Comparison of ENCODE assay signal across 1 cellular context in the genomic region with DNA sequence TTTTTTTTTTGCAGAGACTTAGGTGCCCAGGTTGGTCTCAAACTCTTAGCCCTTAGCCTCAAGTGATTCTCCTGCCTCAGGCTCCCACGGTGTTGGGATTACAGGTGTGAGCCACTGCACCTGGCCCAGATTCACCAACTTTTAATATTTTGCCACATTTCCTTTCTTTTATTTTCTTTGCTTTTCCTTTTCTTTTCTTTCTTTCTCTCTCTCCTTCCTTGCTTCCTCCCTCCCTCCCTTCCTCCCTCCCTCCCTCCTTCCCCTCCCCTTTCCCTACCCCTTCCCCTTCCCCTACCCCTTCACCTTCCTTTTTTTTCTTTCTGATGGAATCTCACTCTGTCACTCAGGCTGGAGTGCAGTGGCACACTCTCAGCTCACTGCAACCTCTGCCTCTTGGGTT.
TF ChIP-seq lines count a peak whose summit lies in the region.

No MANE protein-coding gene starts in this region.

TF ChIP-seq in K562, 482 proteins besides CTCF, POLR2A, EP300 and RAD21:
- TF ChIP-seq, protein P1, sequence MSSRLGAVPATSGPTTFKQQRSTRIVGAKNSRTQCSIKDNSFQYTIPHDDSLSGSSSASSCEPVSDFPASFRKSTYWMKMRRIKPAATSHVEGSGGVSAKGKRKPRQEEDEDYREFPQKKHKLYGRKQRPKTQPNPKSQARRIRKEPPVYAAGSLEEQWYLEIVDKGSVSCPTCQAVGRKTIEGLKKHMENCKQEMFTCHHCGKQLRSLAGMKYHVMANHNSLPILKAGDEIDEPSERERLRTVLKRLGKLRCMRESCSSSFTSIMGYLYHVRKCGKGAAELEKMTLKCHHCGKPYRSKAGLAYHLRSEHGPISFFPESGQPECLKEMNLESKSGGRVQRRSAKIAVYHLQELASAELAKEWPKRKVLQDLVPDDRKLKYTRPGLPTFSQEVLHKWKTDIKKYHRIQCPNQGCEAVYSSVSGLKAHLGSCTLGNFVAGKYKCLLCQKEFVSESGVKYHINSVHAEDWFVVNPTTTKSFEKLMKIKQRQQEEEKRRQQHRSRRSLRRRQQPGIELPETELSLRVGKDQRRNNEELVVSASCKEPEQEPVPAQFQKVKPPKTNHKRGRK (tag; IDR thresholded peaks at IDR 0.05) = peak; percentile 61
- no peak for TF ChIP-seq ZNF143 (CRISPR knock-in tag; IDR thresholded peaks at IDR 0.05)
TF ChIP-seq in K562: peak in this region for 1.
